Comparison of ENCODE assay signal across 23 cellular contexts in the genomic region with DNA sequence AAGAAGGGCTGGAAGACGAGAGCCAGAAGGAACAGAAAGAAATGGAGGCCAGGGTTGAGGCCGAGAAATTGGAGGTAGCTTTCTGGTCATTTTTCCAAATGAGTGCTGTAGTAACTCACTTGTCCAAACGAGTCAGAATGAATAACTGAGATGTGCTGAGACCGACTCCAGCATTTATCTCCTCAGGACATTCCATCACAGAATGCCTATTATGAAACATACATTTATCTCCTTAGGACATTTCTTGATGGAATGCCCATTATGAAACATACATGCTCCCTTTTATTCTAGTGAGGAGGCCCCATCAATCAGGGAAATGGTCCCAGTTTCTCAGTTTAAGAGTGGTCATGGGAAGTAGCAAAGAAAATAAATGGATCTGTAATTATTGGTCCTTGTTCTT. TPM values are rescaled to one million over a fixed set of nuclear protein-coding genes. Genes with fewer than 3 reads are reported as not detected.
DNase-seq lines count a peak whose midpoint lies in the region; ATAC-seq and TF ChIP-seq lines count a peak whose summit lies in the region.
"Had no signal": no experiment of that assay in that cellular context is flagged by ENCODE, and none has a peak within 500 bp of the region (broad histone marks: within the 10 kb centered on the region; RNA-seq: fewer than 3 reads in every experiment).

No MANE protein-coding gene starts in this region.

- H3K4me3 ChIP-seq in trophoblast cell (ENCODE audit: low read depth, low read length) (no peak overlapping the region), body of pancreas (no peak overlapping the region)
- H3K4me3 ChIP-seq: BLaER1 treated with 17β-estradiol and CSF1 and Interleukin-3, amounts not matched to agents 10 nM and 100 nM; coronary artery; hepatocyte; lung; right atrium auricular region; suprapubic skin; vagina had no signal

- H3K18ac ChIP-seq in trophoblast cell (ENCODE audit: low read length), result no peak overlapping the region

- no peak overlapping the region for H4K12ac ChIP-seq in trophoblast cell (ENCODE audit: low read depth, low read length)

- no peak overlapping the region for H2AK5ac ChIP-seq in trophoblast cell (ENCODE audit: low read length)

- no peaks in the 10 kb centered on the region for H3K9me3 Mint-ChIP-seq in activated T-cell treated with anti-CD3 and anti-CD28 coated beads, Interleukin-2, amount 50 U/mL, for 72 hours
- H3K9me3 Mint-ChIP-seq in WTC11 (peaks cover 40% of the 10 kb centered on the region), endothelial cell (ENCODE audit: unreplicated experiment) (peaks cover 3% of the 10 kb centered on the region)

- H3K4me1 ChIP-seq in trophoblast cell (ENCODE audit: control insufficient read depth in 1 of 2, insufficient read depth in 2 of 2, low read length in 2 of 2), result peaks cover 2 to 5% of the 10 kb centered on the region in 2 experiments
- H3K4me1 ChIP-seq in body of pancreas, result peaks cover 15% of the 10 kb centered on the region

- no peak overlapping the region for H4K91ac ChIP-seq in trophoblast cell (ENCODE audit: low read depth, low read length)

- no peak overlapping the region for H3K4me2 ChIP-seq in trophoblast cell (ENCODE audit: low read length)
- H3K4me2 ChIP-seq: BLaER1 treated with 17β-estradiol and CSF1 and Interleukin-3, amounts not matched to agents 10 nM and 100 nM; hepatocyte had no signal

- no peak overlapping the region for H2BK120ac ChIP-seq in trophoblast cell (ENCODE audit: insufficient read depth, low read length, poor library complexity)

- H3K27ac Mint-ChIP-seq in activated T-cell treated with anti-CD3 and anti-CD28 coated beads, Interleukin-2, amount 50 U/mL, for 72 hours, result peak overlapping the region; percentile 17
- H3K27ac Mint-ChIP-seq in WTC11 (peak overlapping the region; percentile 63; the same call in 1 of the 2 replicates), endothelial cell (ENCODE audit: unreplicated experiment) (peak overlapping the region; percentile 19)

- no CpG with 5 or more reads among the region's 4 CpGs for WGBS in trophoblast cell (ENCODE audit: extremely low coverage, insufficient coverage, insufficient read length)
- WGBS in body of pancreas, 2 donors, result 94% methylated on average over 4 of the region's 4 CpGs

- no peak for DNase-seq in activated T-cell treated with anti-CD3 and anti-CD28 coated beads, Interleukin-2, amount 50 U/mL, for 72 hours
- no peak for DNase-seq in activated T-cell treated with anti-CD3 and anti-CD28 coated beads for 4 hours
- DNase-seq in WTC11 (ENCODE audit: low spot score), result no peak
- DNase-seq in endothelial cell (ENCODE audit: low spot score), result no peak
- peak; percentile 30 to 81 for DNase-seq in trophoblast cell
- no peak for DNase-seq in islet precursor cell
- no peak for DNase-seq in body of pancreas
- no peak for DNase-seq in NCI-H2081 treated with DMSO at 0.1 percent for 48 hours (lab: John Stamatoyannopoulos, UW)
- DNase-seq: activated CD4-positive, alpha-beta T cell treated with anti-CD3 and anti-CD28 coated beads for 4 hours; activated gamma-delta T cell treated with Interleukin-2 at 50 U/mL for 16 hours; DMS 273 treated with DMSO at 0.1 percent for 48 hours; NCI-H1436 treated with DMSO at 0.1 percent for 48 hours; NCI-H2171; NCI-H526 treated with DMSO at 0.1 percent for 48 hours; stimulated activated CD8-positive, alpha-beta memory T cell treated with anti-CD3 and anti-CD28 coated beads, Interleukin-4, amount 100 ng/mL, for 48 hours had no signal

- no peaks in the 10 kb centered on the region for H3K27me3 Mint-ChIP-seq in activated T-cell treated with anti-CD3 and anti-CD28 coated beads, Interleukin-2, amount 50 U/mL, for 72 hours (ENCODE audit: low read depth)
- H3K27me3 Mint-ChIP-seq in WTC11 (ENCODE audit: low read depth) (no peaks in the 10 kb centered on the region), endothelial cell (ENCODE audit: unreplicated experiment) (peaks cover 8% of the 10 kb centered on the region)

- H3K4me1 Mint-ChIP-seq in activated T-cell treated with anti-CD3 and anti-CD28 coated beads, Interleukin-2, amount 50 U/mL, for 72 hours (ENCODE audit: low read depth), result peaks cover 85% of the 10 kb centered on the region
- H3K4me1 Mint-ChIP-seq in WTC11 (peaks cover 41% of the 10 kb centered on the region), endothelial cell (ENCODE audit: unreplicated experiment) (peaks cover 27% of the 10 kb centered on the region)

- H3K79me2 ChIP-seq in trophoblast cell (ENCODE audit: control insufficient read depth, insufficient read depth, low read length, poor library complexity), result no peaks in the 10 kb centered on the region

- H3K4me3 Mint-ChIP-seq in activated T-cell treated with anti-CD3 and anti-CD28 coated beads, Interleukin-2, amount 50 U/mL, for 72 hours, result peak overlapping the region in 1 of 2 donors; percentile 24
- no peak overlapping the region for H3K4me3 Mint-ChIP-seq in WTC11
- H3K4me3 Mint-ChIP-seq in endothelial cell (ENCODE audit: unreplicated experiment), result peak overlapping the region; percentile 10

- H3K14ac ChIP-seq in trophoblast cell (ENCODE audit: low read length), result no peak overlapping the region

- POLR2A ChIA-PET in WTC11 (lab: Charles Lee), result interaction anchor here (2.0 kb wide), 1 partner anchor 16 kb away, joined by 8 read pairs; the partner anchor contains the start of gene AVL9

- no peak overlapping the region for H2AFZ ChIP-seq in trophoblast cell (ENCODE audit: insufficient read depth, low read length, poor library complexity)
- H2AFZ ChIP-seq: hepatocyte had no signal

- H3K4ac ChIP-seq in trophoblast cell (ENCODE audit: low read depth, low read length), result peak overlapping the region; percentile 40

- no peak overlapping the region for H4K8ac ChIP-seq in trophoblast cell (ENCODE audit: low read depth, low read length)

- H2BK12ac ChIP-seq in trophoblast cell (ENCODE audit: low read length), result no peak overlapping the region

- H3K9ac ChIP-seq in trophoblast cell (ENCODE audit: low read length), result no peak overlapping the region
- H3K9ac ChIP-seq: BLaER1 treated with 17β-estradiol and CSF1 and Interleukin-3, amounts not matched to agents 10 nM and 100 nM had no signal

- H3K36me3 ChIP-seq in trophoblast cell (ENCODE audit: control insufficient read depth in 1 of 2, insufficient read depth in 2 of 2, low read length in 2 of 2) (no peaks in the 10 kb centered on the region), body of pancreas (replicated peaks in 1 of 2; ENCODE audit: insufficient read depth in 1 of 2, low read depth in 2 of 2) (no peaks in the 10 kb centered on the region)
- H3K36me3 ChIP-seq: right atrium auricular region, suprapubic skin, vagina had no signal

- H3K23ac ChIP-seq in trophoblast cell (ENCODE audit: low read length), result no peak overlapping the region

- H3K27me3 ChIP-seq in trophoblast cell (ENCODE audit: insufficient read depth, low read length), result no peaks in the 10 kb centered on the region
- H3K27me3 ChIP-seq in body of pancreas, result no peaks in the 10 kb centered on the region
- H3K27me3 ChIP-seq: BLaER1 treated with 17β-estradiol and CSF1 and Interleukin-3, amounts not matched to agents 10 nM and 100 nM; hepatocyte; right atrium auricular region; suprapubic skin; vagina had no signal

- no peaks in the 10 kb centered on the region for H3K9me3 ChIP-seq in trophoblast cell (ENCODE audit: insufficient read depth, low read depth, low read length)
- no peaks in the 10 kb centered on the region for H3K9me3 ChIP-seq in body of pancreas
- H3K9me3 ChIP-seq: right atrium auricular region, suprapubic skin, vagina had no signal

- intact Hi-C loops in body of pancreas (cut with DNase I), result no loop called here

- H3K27ac ChIP-seq in trophoblast cell (ENCODE audit: low read depth, low read length), result no peak overlapping the region
- no peak overlapping the region for H3K27ac ChIP-seq in body of pancreas
- H3K27ac ChIP-seq: BLaER1 treated with 17β-estradiol and CSF1 and Interleukin-3, amounts not matched to agents 10 nM and 100 nM; coronary artery; hepatocyte; right atrium auricular region; suprapubic skin; vagina had no signal

- H2BK5ac ChIP-seq in trophoblast cell (ENCODE audit: low read depth, low read length, poor library complexity), result no peak overlapping the region

- TF ChIP-seq POLR2A in body of pancreas (IDR thresholded peaks at IDR 0.05), result no peak

- ATAC-seq in activated T-cell treated with anti-CD3 and anti-CD28 coated beads, Interleukin-2, amount 50 U/mL, for 72 hours (replicated peaks in 1 of 2), result no peak
- no peak for ATAC-seq in WTC11
- no peak for ATAC-seq in body of pancreas
- ATAC-seq: Right ventricle myocardium inferior had no signal

- H3K36me3 Mint-ChIP-seq in activated T-cell treated with anti-CD3 and anti-CD28 coated beads, Interleukin-2, amount 50 U/mL, for 72 hours (ENCODE audit: insufficient read depth in 2 of 2), result peaks cover 1 to 6% of the 10 kb centered on the region in 2 donors
- H3K36me3 Mint-ChIP-seq in WTC11 (peaks cover 58% of the 10 kb centered on the region), endothelial cell (ENCODE audit: low read depth, unreplicated experiment) (peaks cover 41% of the 10 kb centered on the region)

- TF ChIP-seq CTCF in WTC11 (IDR thresholded peaks at IDR 0.05) (no peak), endothelial cell (IDR thresholded peaks at IDR 0.05; ENCODE audit: unreplicated experiment) (no peak), body of pancreas (IDR thresholded peaks at IDR 0.05) (no peak)

- H3K79me1 ChIP-seq in trophoblast cell (ENCODE audit: low read length), result no peaks in the 10 kb centered on the region

- CTCF ChIA-PET in WTC11 (lab: Charles Lee), result no interaction called here

TF ChIP-seq in WTC11, 78 proteins besides CTCF, POLR2A, EP300 and RAD21 (continues in another document):
- TF ChIP-seq TEAD4 (CRISPR knock-in tag; IDR thresholded peaks at IDR 0.05) (no peak), ATF3 (CRISPR knock-in tag; conservative IDR thresholded peaks at IDR 0.05) (no peak), NFE2L1 (CRISPR knock-in tag; IDR thresholded peaks at IDR 0.05) (no peak)

RNA-seq across cellular contexts. Expression of gene AVL9, which starts 16.5 kb away (rescaled TPM):
- total RNA-seq in activated T-cell treated with anti-CD3 and anti-CD28 coated beads, Interleukin-2, amount 50 U/mL, for 72 hours, result 10 to 100 TPM; 50.9 to 54.9 TPM
- 52.7 to 55.6 TPM (median 53.2 TPM) in 3 replicates for total RNA-seq in WTC11 (2021)
- total RNA-seq in endothelial cell (ENCODE audit: unreplicated experiment), result 43.7 TPM
- 19.8 and 22.5 TPM in 2 replicates for polyA plus RNA-seq in trophoblast cell (2013)
- 10 to 100 TPM; 15.3 to 19.8 TPM for total RNA-seq in body of pancreas

RNA-seq across cellular contexts. Expression of gene LSM5, which starts 21.6 kb away (rescaled TPM):
- 100 to 1,000 TPM in 1 of 2 donors, 10 to 100 TPM in 1; 77.4 to 103 TPM for total RNA-seq in activated T-cell treated with anti-CD3 and anti-CD28 coated beads, Interleukin-2, amount 50 U/mL, for 72 hours
- total RNA-seq in WTC11 (2021) (89.3 to 96.1 TPM (median 89.5 TPM) in 3 replicates), endothelial cell (ENCODE audit: unreplicated experiment) (50.5 TPM), body of pancreas (10 to 100 TPM in 1 of 2 donors, 1 to 10 TPM in 1; 8.2 to 27.2 TPM)
- 126 and 134 TPM in 2 replicates for polyA plus RNA-seq in trophoblast cell (2013)

Comparison
In these comparisons a context has a peak if more than half of its experiments do, and no peak if none do; other contexts are left out.
1. DNase-seq: peak in trophoblast cell (2 of 2); none in activated T-cell treated with anti-CD3 and anti-CD28 coated beads, Interleukin-2, amount 50 U/mL, for 72 hours (0 of 2), activated T-cell treated with anti-CD3 and anti-CD28 coated beads for 4 hours (single experiment), WTC11 (single experiment), endothelial cell (single experiment), islet precursor cell (single experiment), body of pancreas (0 of 4) and NCI-H2081 treated with DMSO at 0.1 percent for 48 hours (single experiment).
2. Peak in every context shown above with its lines, with median percentiles within 50 percentile points of each other: H3K27ac Mint-ChIP-seq.